ENCODE assay signal across 2 cellular contexts in the genomic region with DNA sequence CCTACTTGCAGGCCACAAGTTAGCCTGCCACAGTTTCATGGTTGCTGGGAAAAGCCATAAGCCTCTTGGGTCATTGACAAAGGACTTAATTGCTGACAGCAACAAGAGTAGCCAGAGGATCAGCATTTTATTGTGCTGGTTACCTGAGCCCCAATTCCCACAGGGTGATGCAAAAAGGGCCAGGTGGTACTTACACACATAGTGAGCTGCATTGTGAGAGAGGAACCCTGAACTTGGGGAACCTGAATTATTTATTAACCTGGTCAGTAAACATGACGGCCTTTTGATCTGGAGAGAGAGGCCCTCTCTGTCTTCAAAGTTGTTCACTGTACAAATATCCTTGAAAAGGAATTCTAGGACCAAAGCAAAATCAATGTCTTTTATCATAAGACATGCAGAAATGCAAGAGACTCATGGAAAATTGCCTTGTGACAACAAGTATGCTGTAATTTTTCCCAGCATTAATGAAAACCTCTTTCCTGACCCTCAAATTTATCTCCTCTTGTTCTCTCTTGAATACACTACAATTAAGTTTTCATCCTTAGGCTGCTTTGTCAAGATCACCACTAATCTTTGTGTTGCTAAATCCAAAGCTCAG.
TF ChIP-seq lines count a peak whose summit lies in the region.

No MANE protein-coding gene starts in this region.

TF ChIP-seq in GM12878, 131 proteins besides CTCF, POLR2A, EP300 and RAD21 (continued from another document):
- TF ChIP-seq ZNF687 (IDR thresholded peaks at IDR 0.05) (peak; percentile 78; the same call in 1 of the 2 replicates), FOXK2 (IDR thresholded peaks at IDR 0.05) (peak; percentile 45; the same call in 1 of the 2 replicates), IKZF2 (IDR thresholded peaks at IDR 0.05) (peak in 1 of 2 experiments; percentile 12; a peak in 1 of 4 replicates), RB1 (IDR thresholded peaks at IDR 0.05; ENCODE audit: borderline replicate concordance) (no peak), DPF2 (IDR thresholded peaks at IDR 0.05) (0 out of 2 replicates have a peak, but pooled peaks have one; percentile 19)

TF ChIP-seq in liver, 16 proteins besides CTCF, POLR2A, EP300 and RAD21 (continued from another document):
- TF ChIP-seq, protein P1, sequence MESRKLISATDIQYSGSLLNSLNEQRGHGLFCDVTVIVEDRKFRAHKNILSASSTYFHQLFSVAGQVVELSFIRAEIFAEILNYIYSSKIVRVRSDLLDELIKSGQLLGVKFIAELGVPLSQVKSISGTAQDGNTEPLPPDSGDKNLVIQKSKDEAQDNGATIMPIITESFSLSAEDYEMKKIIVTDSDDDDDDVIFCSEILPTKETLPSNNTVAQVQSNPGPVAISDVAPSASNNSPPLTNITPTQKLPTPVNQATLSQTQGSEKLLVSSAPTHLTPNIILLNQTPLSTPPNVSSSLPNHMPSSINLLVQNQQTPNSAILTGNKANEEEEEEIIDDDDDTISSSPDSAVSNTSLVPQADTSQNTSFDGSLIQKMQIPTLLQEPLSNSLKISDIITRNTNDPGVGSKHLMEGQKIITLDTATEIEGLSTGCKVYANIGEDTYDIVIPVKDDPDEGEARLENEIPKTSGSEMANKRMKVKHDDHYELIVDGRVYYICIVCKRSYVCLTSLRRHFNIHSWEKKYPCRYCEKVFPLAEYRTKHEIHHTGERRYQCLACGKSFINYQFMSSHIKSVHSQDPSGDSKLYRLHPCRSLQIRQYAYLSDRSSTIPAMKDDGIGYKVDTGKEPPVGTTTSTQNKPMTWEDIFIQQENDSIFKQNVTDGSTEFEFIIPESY (IDR thresholded peaks at IDR 0.05), result no peak
- TF ChIP-seq REST (IDR thresholded peaks at IDR 0.05), result peak; percentile 46
